In the genomic region with DNA sequence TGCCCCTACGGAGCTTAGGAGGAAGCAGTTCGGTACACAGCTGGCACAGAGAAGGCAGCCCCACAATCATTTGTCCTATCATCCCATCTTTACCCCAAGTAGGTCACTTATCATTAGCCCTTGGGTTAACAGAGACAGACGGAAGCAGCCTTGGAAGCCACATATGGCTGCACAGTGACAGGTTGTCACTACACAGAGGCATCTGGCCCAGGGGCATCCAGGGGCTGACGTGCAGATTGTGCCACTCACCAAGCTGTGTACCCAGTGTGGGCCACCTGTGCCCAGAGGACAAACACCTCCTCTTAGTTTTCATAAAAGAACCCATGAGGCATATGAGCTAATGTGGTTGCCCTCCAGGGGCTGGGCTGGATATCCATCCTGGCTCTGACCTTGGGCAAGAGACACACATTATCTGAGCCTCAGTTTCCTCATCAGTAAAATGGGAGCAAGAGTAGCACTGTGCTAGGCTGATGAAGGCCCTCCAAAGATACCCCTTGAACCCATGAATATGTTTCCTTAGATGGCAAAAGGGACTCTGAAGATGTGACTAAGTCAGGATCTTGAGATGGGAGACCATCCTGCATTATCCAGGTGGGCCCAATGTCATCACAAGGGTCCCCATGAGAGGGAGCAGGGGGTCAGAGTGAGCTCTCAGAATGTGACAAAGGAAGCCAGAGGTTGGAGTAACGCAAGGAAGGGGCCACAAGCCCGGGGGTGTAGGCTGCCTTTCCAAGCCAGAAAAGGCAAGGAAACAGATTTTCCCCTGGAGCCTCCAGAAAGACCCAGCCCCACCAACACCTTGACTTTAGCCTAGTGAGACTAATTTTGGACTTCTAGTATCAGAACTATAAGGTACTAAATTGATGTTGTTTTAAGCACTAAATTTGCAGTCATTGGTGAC, we compare ENCODE assay signal across 15 cellular contexts.
DNase-seq lines count a peak whose midpoint lies in the region; ATAC-seq and TF ChIP-seq lines count a peak whose summit lies in the region.
"Had no signal": no experiment of that assay in that cellular context is flagged by ENCODE, and none has a peak within 500 bp of the region (broad histone marks: within the 10 kb centered on the region; RNA-seq: fewer than 3 reads in every experiment).

No MANE protein-coding gene starts in this region.

- dilution Hi-C loops in IMR-90 (cut with HindIII; ENCODE audit: low sequenced_read_pairs, unreplicated experiment) = no loop called here

- POLR2A ChIA-PET in IMR-90 (lab: Charles Lee; ENCODE audit: unreplicated experiment) (interaction anchor here (0.5 to 1.8 kb wide), 7 partner anchors 12 to 170 kb away, joined by 3 to 7 read pairs (median 5); partner anchors contain the start of genes BDKRB1 and BDKRB2), OCI-LY7 (lab: Charles Lee) (interaction anchor here (0.5 kb wide), 1 partner anchor 49 kb away, joined by 3 read pairs; no protein-coding TSS in a partner anchor)

- H3K18ac ChIP-seq in IMR-90 (ENCODE audit: low read depth, low read length) = peak overlapping the region; percentile 72

- peak overlapping the region; percentile 100 for H2BK120ac ChIP-seq in IMR-90 (ENCODE audit: low read depth, low read length)

- H3K4me2 ChIP-seq in IMR-90 (ENCODE audit: low read depth, low read length) (no peak overlapping the region), OCI-LY7 (ENCODE audit: low read length) (no peak overlapping the region)

- ATAC-seq in IMR-90 (ENCODE audit: low read depth) (no peak), T-helper 17 cell (no peak)
- ATAC-seq: effector memory CD8-positive, alpha-beta T cell had no signal

- H4K5ac ChIP-seq in IMR-90 (ENCODE audit: low read depth, low read length) = peak overlapping the region; percentile 81

- peak overlapping the region; percentile 87 for H3K56ac ChIP-seq in IMR-90 (ENCODE audit: extremely low read depth, insufficient read depth, low read length)

- peak overlapping the region; percentile 96 for H2BK5ac ChIP-seq in IMR-90 (ENCODE audit: low read depth, low read length, poor library complexity, severe bottlenecking)

- H3K36me3 Mint-ChIP-seq in T-helper 17 cell (ENCODE audit: low read depth) = no peaks in the 10 kb centered on the region
- H3K36me3 Mint-ChIP-seq: activated naive CD8-positive, alpha-beta T cell treated with anti-CD3 and anti-CD28 coated beads, Interleukin-2, amount 10 ng/mL, durations not matched to agents 7 days and 5 days had no signal

- H2AFZ ChIP-seq in IMR-90 (replicated peaks; ENCODE audit: low read length, poor library complexity) = peak overlapping the region; percentile 90
- H2AFZ ChIP-seq in OCI-LY7 (ENCODE audit: low read length) = no peak overlapping the region

- peak overlapping the region; percentile 100 for H2BK15ac ChIP-seq in IMR-90 (ENCODE audit: low read depth, low read length)

- TF ChIP-seq POLR2A in IMR-90 (IDR thresholded peaks at IDR 0.05; ENCODE audit: low read depth, low read length) = no peak

- no peaks in the 10 kb centered on the region for H3K9me2 ChIP-seq in OCI-LY7 (ENCODE audit: insufficient read depth, low read length)

- H3K27me3 Mint-ChIP-seq in T-helper 17 cell = peaks cover 11% of the 10 kb centered on the region
- H3K27me3 Mint-ChIP-seq: activated naive CD8-positive, alpha-beta T cell treated with anti-CD3 and anti-CD28 coated beads, Interleukin-2, amount 10 ng/mL, durations not matched to agents 7 days and 5 days had no signal

- no peak overlapping the region for H3K4me3 Mint-ChIP-seq in T-helper 17 cell
- H3K4me3 Mint-ChIP-seq: activated naive CD8-positive, alpha-beta T cell treated with anti-CD3 and anti-CD28 coated beads, Interleukin-2, amount 10 ng/mL, durations not matched to agents 7 days and 5 days; effector memory CD8-positive, alpha-beta T cell had no signal

- H2BK20ac ChIP-seq in IMR-90 (ENCODE audit: low read depth, low read length) = peak overlapping the region; percentile 98

- H3K36me3 ChIP-seq in IMR-90 (ENCODE audit: control insufficient read depth, insufficient read depth, low read length) (no peaks in the 10 kb centered on the region), SJSA1 (no peaks in the 10 kb centered on the region; the same call in 1 of the 2 replicates), liver (ENCODE audit: control insufficient read depth in 4 of 4, insufficient read depth in 3 of 4, low read depth in 1 of 4, low read length in 3 of 4) (no peaks in the 10 kb centered on the region), subcutaneous abdominal adipose tissue (ENCODE audit: control insufficient read depth in 5 of 5, insufficient read depth in 5 of 5, low read length in 5 of 5) (no peaks in the 10 kb centered on the region), OCI-LY7 (ENCODE audit: insufficient read depth, low read length) (no peaks in the 10 kb centered on the region)
- H3K36me3 ChIP-seq: spleen had no signal

- H4K91ac ChIP-seq in IMR-90 (ENCODE audit: insufficient read depth, low read depth, low read length) = peak overlapping the region; percentile 100

- no peak for TF ChIP-seq CTCF in IMR-90 (conservative IDR thresholded peaks at IDR 0.05; ENCODE audit: low read depth, low read length)
- TF ChIP-seq CTCF in liver (IDR thresholded peaks at IDR 0.05; ENCODE audit: low read depth, low read length, missing input control) = no peak
- no peak for TF ChIP-seq CTCF in OCI-LY7 (conservative IDR thresholded peaks at IDR 0.05; ENCODE audit: low read length)

- H3K4ac ChIP-seq in IMR-90 (ENCODE audit: low read depth, low read length) = peak overlapping the region; percentile 96

- H3K4me1 ChIP-seq in IMR-90 (ENCODE audit: control insufficient read depth, insufficient read depth, low read length) = peaks cover 19% of the 10 kb centered on the region
- H3K4me1 ChIP-seq in SJSA1 (replicated peaks) = peaks cover 42% of the 10 kb centered on the region
- peaks cover 12 to 39% (median 25%) of the 10 kb centered on the region in 4 donors for H3K4me1 ChIP-seq in liver (ENCODE audit: control insufficient read depth in 4 of 4, insufficient read depth in 4 of 4, low read length in 3 of 4)
- H3K4me1 ChIP-seq in subcutaneous abdominal adipose tissue (ENCODE audit: control insufficient read depth in 5 of 5, insufficient read depth in 5 of 5, low read length in 5 of 5) = peaks cover 5 to 58% (median 38%) of the 10 kb centered on the region in 5 donors
- H3K4me1 ChIP-seq in OCI-LY7 (ENCODE audit: insufficient read depth, low read length, poor library complexity, severe bottlenecking) = no peaks in the 10 kb centered on the region

- H3K9ac ChIP-seq in IMR-90 (ENCODE audit: low read depth, low read length) = peak overlapping the region; percentile 3; the same call in 1 of the 2 replicates
- no peak overlapping the region for H3K9ac ChIP-seq in liver (ENCODE audit: low read depth in 1 of 2, low read length in 2 of 2)
- no peak overlapping the region for H3K9ac ChIP-seq in subcutaneous abdominal adipose tissue (ENCODE audit: low read length in 5 of 5)

- BruUV-seq in IMR-90 (replicated peaks; lab: Mats Ljungman, UMichigan) (no TSS peak), OCI-LY7 (replicated peaks; lab: Mats Ljungman, UMichigan) (no TSS peak)

- H4K8ac ChIP-seq in IMR-90 (ENCODE audit: low read depth in 2 of 2, low read length in 2 of 2) = peak overlapping the region; percentile 82 to 94

- intact Hi-C loops in IMR-90 (cut with micrococcal nuclease) (loop anchor here (1.0 to 10.0 kb wide), 7 partner anchors 19 to 401 kb away; partner anchors contain the start of genes BDKRB1, BDKRB2 and PAPOLA), OCI-LY7 (cut with micrococcal nuclease; ENCODE audit: unreplicated experiment) (no loop called here)

- H3K9me1 ChIP-seq in IMR-90 (ENCODE audit: insufficient read depth, low read length) = peaks cover 26% of the 10 kb centered on the region

- H3K14ac ChIP-seq in IMR-90 (replicated peaks; ENCODE audit: low read depth, low read length) = peak overlapping the region; percentile 92

- H3K79me2 ChIP-seq in OCI-LY7 (ENCODE audit: insufficient read depth, low read depth, low read length) = no peaks in the 10 kb centered on the region

- no peaks in the 10 kb centered on the region for H4K20me1 ChIP-seq in IMR-90 (ENCODE audit: insufficient read depth, low read length)
- H4K20me1 ChIP-seq in OCI-LY7 (ENCODE audit: insufficient read depth, low read length) = no peaks in the 10 kb centered on the region

- TF ChIP-seq RAD21 in IMR-90 (IDR thresholded peaks at IDR 0.05; ENCODE audit: low read length) = no peak
- TF ChIP-seq RAD21 in liver (IDR thresholded peaks at IDR 0.05) = no peak

- H2AK9ac ChIP-seq in IMR-90 (replicated peaks; ENCODE audit: low read depth, low read length, poor library complexity) = peak overlapping the region; percentile 97

- CTCF ChIA-PET in IMR-90 (lab: Yijun Ruan, JAX) = interaction anchor here (1.0 to 6.8 kb wide), 3 partner anchors 42 to 172 kb away, joined by 3 to 55 read pairs (median 4); no protein-coding TSS in a partner anchor
- CTCF ChIA-PET in OCI-LY7 (lab: Charles Lee; ENCODE audit: unreplicated experiment) = interaction anchor here (1.1 kb wide), 1 partner anchor 16 kb away, joined by 3 read pairs; no protein-coding TSS in a partner anchor

- WGBS in IMR-90 (ENCODE audit: extremely low coverage in 2 of 2, insufficient read length in 1 of 2), 2 experiments = 100% methylated on average over 1 of the region's 6 CpGs; no CpG with 5 or more reads in 1 of the 2 experiments
- 91% methylated on average over 6 of the region's 6 CpGs for WGBS in liver

- no peak overlapping the region for H3K27ac Mint-ChIP-seq in T-helper 17 cell
- H3K27ac Mint-ChIP-seq: activated naive CD8-positive, alpha-beta T cell treated with anti-CD3 and anti-CD28 coated beads, Interleukin-2, amount 10 ng/mL, durations not matched to agents 7 days and 5 days; effector memory CD8-positive, alpha-beta T cell had no signal

- no peaks in the 10 kb centered on the region for H3K9me3 ChIP-seq in IMR-90 (ENCODE audit: control insufficient read depth, insufficient read depth, low read length)
- peaks cover 5% of the 10 kb centered on the region; the same call in 1 of the 2 replicates for H3K9me3 ChIP-seq in SJSA1 (replicated peaks)
- H3K9me3 ChIP-seq in liver (ENCODE audit: control insufficient read depth in 4 of 4, low read length in 3 of 4) = no peaks in the 10 kb centered on the region
- peaks cover 0 to 4% (median 0%) of the 10 kb centered on the region in 5 donors for H3K9me3 ChIP-seq in subcutaneous abdominal adipose tissue (ENCODE audit: control insufficient read depth in 5 of 5, low read length in 5 of 5)
- no peaks in the 10 kb centered on the region for H3K9me3 ChIP-seq in OCI-LY7 (ENCODE audit: low read length)
- no peaks in the 10 kb centered on the region for H3K9me3 ChIP-seq in T-helper 17 cell (ENCODE audit: control insufficient read depth, low read length, poor library complexity, severe bottlenecking)
- H3K9me3 ChIP-seq: spleen had no signal

- in situ Hi-C loops in IMR-90 (cut with MboI; ENCODE audit: low sequenced_read_pairs) = loop anchor here (5.0 kb wide), 1 partner anchor 168 kb away; no protein-coding TSS in a partner anchor

- peak overlapping the region; percentile 95 for H3K23ac ChIP-seq in IMR-90 (ENCODE audit: low read depth, low read length)

- H3K4me1 Mint-ChIP-seq in T-helper 17 cell = no peaks in the 10 kb centered on the region
- H3K4me1 Mint-ChIP-seq: activated naive CD8-positive, alpha-beta T cell treated with anti-CD3 and anti-CD28 coated beads, Interleukin-2, amount 10 ng/mL, durations not matched to agents 7 days and 5 days had no signal

- no peak overlapping the region for H3K4me3 ChIP-seq in IMR-90 (ENCODE audit: insufficient read depth, low read depth, low read length)
- H3K4me3 ChIP-seq in SJSA1 = no peak overlapping the region
- H3K4me3 ChIP-seq in liver (ENCODE audit: low read depth in 1 of 3, low read length in 3 of 3) = no peak overlapping the region
- peak overlapping the region in 1 of 5 donors; percentile 14 for H3K4me3 ChIP-seq in subcutaneous abdominal adipose tissue (ENCODE audit: low read depth in 1 of 5, low read length in 5 of 5)
- no peak overlapping the region for H3K4me3 ChIP-seq in OCI-LY7 (ENCODE audit: low read depth, low read length, poor library complexity, severe bottlenecking)
- H3K4me3 ChIP-seq: spleen had no signal

- DNase-seq in IMR-90 (no peak), SJSA1 (ENCODE audit: low read depth in 1 of 2, low spot score in 2 of 2) (no peak), OCI-LY7 (ENCODE audit: low spot score) (no peak), T-helper 17 cell (no peak)
- DNase-seq in stimulated activated CD4-positive, alpha-beta T cell treated with anti-CD3 and anti-CD28 coated beads, Interleukin-15, amount 100 ng/mL, for 24 hours = no peak
- no peak for DNase-seq in stimulated activated naive CD4-positive, alpha-beta T cell (lab: John Stamatoyannopoulos, UW)
- DNase-seq: activated CD4-positive, alpha-beta T cell treated with anti-CD3 and anti-CD28 coated beads, Interleukin-2, amount 50 U/mL, for 1 hour; activated naive CD8-positive, alpha-beta T cell treated with anti-CD3 and anti-CD28 coated beads, Interleukin-2, amount 10 ng/mL, durations not matched to agents 7 days and 5 days; activated T-cell treated with anti-CD3 and anti-CD28 coated beads, Interleukin-2, amount 50 U/mL, for 48 hours; effector memory CD8-positive, alpha-beta T cell; occipital lobe; spleen; stimulated activated naive CD4-positive, alpha-beta T cell treated with Interleukin-2 at 50 U/mL for 16 hours had no signal

- H3K27me3 ChIP-seq in IMR-90 (ENCODE audit: control insufficient read depth, insufficient read depth, low read length) (no peaks in the 10 kb centered on the region), SJSA1 (replicated peaks) (no peaks in the 10 kb centered on the region), liver (ENCODE audit: control insufficient read depth in 4 of 4, insufficient read depth in 4 of 4, low read length in 3 of 4) (no peaks in the 10 kb centered on the region), subcutaneous abdominal adipose tissue (ENCODE audit: control insufficient read depth in 5 of 5, insufficient read depth in 4 of 5, low read length in 5 of 5) (peaks cover 0 to 4% (median 0%) of the 10 kb centered on the region in 5 donors)

- H3K27ac ChIP-seq in IMR-90 (ENCODE audit: insufficient read depth, low read length) (peak overlapping the region; percentile 90), SJSA1 (peak overlapping the region; percentile 90), liver (ENCODE audit: low read depth in 1 of 2, low read length in 2 of 2) (peak overlapping the region; percentile 72 to 82), subcutaneous abdominal adipose tissue (ENCODE audit: low read depth, low read length) (peak overlapping the region; percentile 83), OCI-LY7 (ENCODE audit: low read depth, low read length, poor library complexity, severe bottlenecking) (no peak overlapping the region)
- H3K27ac ChIP-seq: spleen had no signal

- H2AK5ac ChIP-seq in IMR-90 (ENCODE audit: low read depth, low read length) = peak overlapping the region; percentile 100

- peaks cover 0 to 35% of the 10 kb centered on the region in 2 experiments; a peak in 2 of 4 replicates for H3K79me1 ChIP-seq in IMR-90 (ENCODE audit: low read depth in 1 of 2, low read length in 2 of 2)
